13 cellular contexts compared by ENCODE assay signal in genomic region chr3:196108075-196108743, GRCh38. TPM values are rescaled to one million over a fixed set of nuclear protein-coding genes. Genes with fewer than 3 reads are reported as not detected.
DNase-seq lines count a peak whose midpoint lies in the region; ATAC-seq and TF ChIP-seq lines count a peak whose summit lies in the region.
"Had no signal": no experiment of that assay in that cellular context is flagged by ENCODE, and none has a peak within 500 bp of the region (broad histone marks: within the 10 kb centered on the region; RNA-seq: fewer than 3 reads in every experiment).

No MANE protein-coding gene starts in this region.

- in situ Hi-C loops in gastrocnemius medialis (cut with MboI; ENCODE audit: low sequenced_read_pairs in 4 of 4) = no loop called here

- intact Hi-C loops in gastrocnemius medialis (cut with DNase I; ENCODE audit: low total_unique reads) = no loop called here
- intact Hi-C loops in dorsolateral prefrontal cortex (cut with DNase I) = no loop called here

- no peaks in the 10 kb centered on the region for H3K4me1 ChIP-seq in gastrocnemius medialis
- H3K4me1 ChIP-seq: lower lobe of right lung, tibial artery had no signal

- DNase-seq in HuH-7.5 (ENCODE audit: low spot score) = peak; percentile 22
- peak; percentile 38 for DNase-seq in NCI-H510A (lab: John Stamatoyannopoulos, UW)
- DNase-seq in gastrocnemius medialis = peak in 1 of 2 donors; percentile 53
- DNase-seq in dorsolateral prefrontal cortex = no peak
- DNase-seq in DMS153 (lab: John Stamatoyannopoulos, UW) = no peak
- DNase-seq: activated naive CD8-positive, alpha-beta T cell treated with anti-CD3 and anti-CD28 coated beads, Interleukin-2, amount 50 U/mL, for 24 hours; Calu3; lower lobe of right lung; NCI-H1092 treated with DMSO at 0.1 percent for 48 hours; spleen; tibial artery had no signal

- ATAC-seq in esophagus mucosa (peak; percentile 92), gastrocnemius medialis (peak; percentile 37 to 55), HG02642 (IDR thresholded peaks at IDR 0.05; ENCODE audit: poor library complexity, unreplicated experiment) (no peak)
- ATAC-seq: activated naive CD8-positive, alpha-beta T cell treated with anti-CD3 and anti-CD28 coated beads, Interleukin-2, amount 50 U/mL, for 24 hours had no signal

- H3K27ac ChIP-seq in gastrocnemius medialis (peak overlapping the region; percentile 46 to 75 (median 61)), dorsolateral prefrontal cortex (no peak overlapping the region)
- H3K27ac ChIP-seq: lower lobe of right lung, spleen, tibial artery had no signal

- TF ChIP-seq CTCF in gastrocnemius medialis (IDR thresholded peaks at IDR 0.05 in 4 of 5, conservative IDR thresholded peaks at IDR 0.05 in 1 of 5) = no peak
- no peak for TF ChIP-seq CTCF in dorsolateral prefrontal cortex (IDR thresholded peaks at IDR 0.05 in 54 of 56, conservative IDR thresholded peaks at IDR 0.05 in 2 of 56; ENCODE audit: low read depth in 1 of 56, partially characterized antibody in 56 of 56)

- H3K27me3 ChIP-seq in gastrocnemius medialis = no peaks in the 10 kb centered on the region
- H3K27me3 ChIP-seq in dorsolateral prefrontal cortex = no peaks in the 10 kb centered on the region
- H3K27me3 ChIP-seq: spleen, tibial artery had no signal

- H3K4me3 ChIP-seq in gastrocnemius medialis (no peak overlapping the region), dorsolateral prefrontal cortex (no peak overlapping the region)
- H3K4me3 ChIP-seq: lower lobe of right lung, spleen, tibial artery had no signal

- H3K9me3 ChIP-seq in gastrocnemius medialis = no peaks in the 10 kb centered on the region
- H3K9me3 ChIP-seq: lower lobe of right lung, spleen, tibial artery had no signal

- TF ChIP-seq POLR2A in gastrocnemius medialis (IDR thresholded peaks at IDR 0.05) = no peak

- no peaks in the 10 kb centered on the region for H3K36me3 ChIP-seq in gastrocnemius medialis
- H3K36me3 ChIP-seq: lower lobe of right lung, spleen, tibial artery had no signal

RNA-seq across cellular contexts. Expression of gene TFRC, which starts 26.3 kb away (rescaled TPM):
- 51.3 TPM for total RNA-seq in esophagus mucosa
- 100 to 1,000 TPM in 1 of 4 donors, 10 to 100 TPM in 3; 23.1 to 162 (median 56.3) TPM for total RNA-seq in gastrocnemius medialis
- 100 to 1,000 TPM in 60 of 120 experiments, 10 to 100 TPM in 60; 54.9 to 178 (median 99.8) TPM for total RNA-seq in dorsolateral prefrontal cortex

Comparison
In these comparisons a context has a peak if more than half of its experiments do, and no peak if none do; other contexts are left out.
1. DNase-seq: peak in HuH-7.5 (single experiment) and NCI-H510A (single experiment); none in dorsolateral prefrontal cortex (0 of 10) and DMS153 (single experiment).
2. H3K27ac ChIP-seq: peak in gastrocnemius medialis (4 of 4); none in dorsolateral prefrontal cortex (0 of 59).